Comparison of ENCODE assay signal across 8 cellular contexts in the genomic region with DNA sequence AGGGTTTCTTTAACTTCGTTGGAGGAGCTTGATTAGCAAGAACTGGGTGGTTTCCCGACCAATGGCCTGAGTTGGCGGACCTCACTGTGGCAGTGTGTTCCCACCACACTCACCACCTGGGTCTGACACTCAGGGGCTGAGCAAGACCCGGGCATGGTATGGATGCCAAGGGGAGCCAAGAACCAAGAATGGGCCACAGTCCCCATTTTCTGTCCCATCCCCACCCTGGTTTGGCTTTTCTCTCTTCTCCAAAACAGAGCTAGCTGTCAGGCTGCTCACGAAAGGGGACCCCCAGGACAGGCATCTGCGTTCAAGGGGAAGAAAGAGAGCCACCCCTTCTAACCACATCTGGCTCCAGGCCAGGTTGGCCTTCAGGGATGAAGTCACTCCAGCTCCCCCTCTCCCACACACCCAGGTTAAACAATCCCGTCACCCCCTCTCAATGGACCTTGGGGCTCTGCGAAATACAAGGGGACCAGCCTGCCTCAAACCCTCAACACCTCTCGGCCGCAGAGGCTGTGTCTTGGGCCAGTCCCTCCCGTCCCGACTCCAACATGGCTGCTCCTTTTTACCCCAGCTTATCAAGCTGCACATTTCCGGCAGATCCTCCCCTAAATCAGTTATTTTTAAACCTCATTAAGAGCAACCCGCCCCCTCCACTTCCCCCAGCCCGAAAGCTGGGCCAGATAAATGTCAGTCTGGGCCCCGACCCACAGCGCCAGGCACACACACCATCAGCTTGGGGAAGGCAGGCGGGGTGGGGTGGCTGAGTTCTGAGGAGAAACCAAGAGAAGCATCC. TPM values are rescaled to one million over a fixed set of nuclear protein-coding genes. Genes with fewer than 3 reads are reported as not detected.
DNase-seq lines count a peak whose midpoint lies in the region; ATAC-seq, FAIRE-seq and TF ChIP-seq lines count a peak whose summit lies in the region.

No MANE protein-coding gene starts in this region.

- H3K4me3 ChIP-seq in BLaER1 treated with 17β-estradiol and CSF1 and Interleukin-3, amounts not matched to agents 10 nM and 100 nM, result peak overlapping the region; percentile 83 to 100 (median 94); a peak in 16 of 20 replicates
- H3K4me3 ChIP-seq in K562 (peak overlapping the region; percentile 72), muscle layer of colon (ENCODE audit: low read depth in 1 of 2, low read length in 2 of 2) (peak overlapping the region in 1 of 2 donors; percentile 49)

- FAIRE-seq in K562 (lab: Jason Lieb, UNC), result peak; percentile 48

- 13% methylated on average over 17 of the region's 18 CpGs for WGBS in K562 (ENCODE audit: insufficient coverage, low coverage, missing lambda C conversion rate)

- TSS peak; percentile 14 for BruUV-seq in K562 (replicated peaks; lab: Mats Ljungman, UMichigan)

- H3K9me1 ChIP-seq in K562 (ENCODE audit: control insufficient read depth, insufficient read depth, low read length), result peaks cover 12% of the 10 kb centered on the region

- TF ChIP-seq RAD21 in K562 (CRISPR knock-in tag; conservative IDR thresholded peaks at IDR 0.05 in 1 of 2, IDR thresholded peaks at IDR 0.05 in 1 of 2), result no peak

- no peak for TF ChIP-seq POLR2A in K562 (conservative IDR thresholded peaks at IDR 0.05)

- ATAC-seq in K562 (peak; percentile 2), GM19455 (IDR thresholded peaks at IDR 0.05; ENCODE audit: unreplicated experiment) (no peak)

- DNase-seq in KG1 (lab: John Stamatoyannopoulos, UW) (peak; percentile 61), K562 (ENCODE audit: extremely low read depth in 1 of 4, low spot score in 3 of 4) (peak; percentile 52 to 83 (median 67)), NCI-H187 treated with DMSO at 0.1 percent for 48 hours (lab: John Stamatoyannopoulos, UW) (no peak), NCI-H2107 (lab: John Stamatoyannopoulos, UW) (no peak)
- DNase-seq in activated CD4-positive, CD25-positive, alpha-beta regulatory T cell treated with anti-CD3 and anti-CD28 coated beads, Interleukin-2, amount 50 U/mL, for 72 hours, result no peak

- H3K9ac ChIP-seq in BLaER1 treated with 17β-estradiol and CSF1 and Interleukin-3, amounts not matched to agents 10 nM and 100 nM, result peak overlapping the region; percentile 89 to 99 (median 97); a peak in 21 of 22 replicates
- peak overlapping the region; percentile 93 to 99 for H3K9ac ChIP-seq in K562 (ENCODE audit: insufficient read depth in 1 of 2, low read depth in 2 of 2, low read length in 2 of 2)
- peak overlapping the region; percentile 97 for H3K9ac ChIP-seq in muscle layer of colon (ENCODE audit: low read length)

- H3K79me2 ChIP-seq in K562 (ENCODE audit: control insufficient read depth, insufficient read depth, low read length), result peaks cover 62% of the 10 kb centered on the region

- in situ Hi-C loops in K562 (cut with MboI), result no loop called here

- no peak overlapping the region for H2AFZ ChIP-seq in K562 (ENCODE audit: low read depth, low read length)

- no peak for TF ChIP-seq CTCF in K562 (IDR thresholded peaks at IDR 0.05 in 2 of 3, conservative IDR thresholded peaks at IDR 0.05 in 1 of 3; ENCODE audit: insufficient read depth in 2 of 3, low read depth in 1 of 3, low read length in 3 of 3)

- H3K4me2 ChIP-seq in BLaER1 treated with 17β-estradiol and CSF1 and Interleukin-3, amounts not matched to agents 10 nM and 100 nM, result peak overlapping the region; percentile 83 to 99 (median 97)
- H3K4me2 ChIP-seq in K562 (ENCODE audit: insufficient read depth, low read length), result peak overlapping the region; percentile 94

- H3K9me3 ChIP-seq in BLaER1 treated with 17β-estradiol and CSF1 and Interleukin-3, amounts not matched to agents 10 nM and 100 nM (replicated peaks in 1 of 11), result no peaks in the 10 kb centered on the region
- H3K9me3 ChIP-seq in K562 (replicated peaks; ENCODE audit: control insufficient read depth, insufficient read depth, low read depth, low read length) (no peaks in the 10 kb centered on the region), muscle layer of colon (ENCODE audit: low read length) (no peaks in the 10 kb centered on the region)

- peaks cover 36 to 62% (median 46%) of the 10 kb centered on the region in 11 experiments for H3K36me3 ChIP-seq in BLaER1 treated with 17β-estradiol and CSF1 and Interleukin-3, amounts not matched to agents 10 nM and 100 nM
- peaks cover 61% of the 10 kb centered on the region for H3K36me3 ChIP-seq in K562 (ENCODE audit: control insufficient read depth, insufficient read depth, low read length)
- H3K36me3 ChIP-seq in muscle layer of colon (ENCODE audit: insufficient read depth, low read length), result peaks cover 32% of the 10 kb centered on the region

- TF ChIP-seq EP300 in K562 (IDR thresholded peaks at IDR 0.05; ENCODE audit: low read length), result peak; percentile 53; the same call in 1 of the 2 replicates

- peaks cover 63 to 81% (median 76%) of the 10 kb centered on the region in 10 experiments for H3K4me1 ChIP-seq in BLaER1 treated with 17β-estradiol and CSF1 and Interleukin-3, amounts not matched to agents 10 nM and 100 nM
- H3K4me1 ChIP-seq in K562 (replicated peaks in 1 of 2; ENCODE audit: control insufficient read depth in 2 of 2, insufficient read depth in 2 of 2, low read length in 2 of 2), result peaks cover 24 to 48% of the 10 kb centered on the region in 2 experiments
- H3K4me1 ChIP-seq in muscle layer of colon (ENCODE audit: insufficient read depth, low read length), result peaks cover 17% of the 10 kb centered on the region

- intact Hi-C loops in K562 (cut with micrococcal nuclease), result loop anchor here (10.0 kb wide), 2 partner anchors 87 to 343 kb away; a partner anchor contains a TSS

- peaks cover 50 to 79% (median 71%) of the 10 kb centered on the region in 11 experiments for H4K20me1 ChIP-seq in BLaER1 treated with 17β-estradiol and CSF1 and Interleukin-3, amounts not matched to agents 10 nM and 100 nM
- H4K20me1 ChIP-seq in K562 (replicated peaks; ENCODE audit: control insufficient read depth, insufficient read depth, low read length), result peaks cover 39% of the 10 kb centered on the region; the same call in 1 of the 2 replicates

- CTCF ChIA-PET in K562 (lab: Yijun Ruan, JAX; ENCODE audit: low intra/inter-chr PET ratio), result no interaction called here

- no peaks in the 10 kb centered on the region for H3K27me3 ChIP-seq in BLaER1 treated with 17β-estradiol and CSF1 and Interleukin-3, amounts not matched to agents 10 nM and 100 nM
- H3K27me3 ChIP-seq in K562 (ENCODE audit: control insufficient read depth in 2 of 2, insufficient read depth in 2 of 2, low read length in 2 of 2), result no peaks in the 10 kb centered on the region
- H3K27me3 ChIP-seq in muscle layer of colon (ENCODE audit: control insufficient read depth in 1 of 2, insufficient read depth in 2 of 2, low read length in 2 of 2), result no peaks in the 10 kb centered on the region

- H3K27ac ChIP-seq in BLaER1 treated with 17β-estradiol and CSF1 and Interleukin-3, amounts not matched to agents 10 nM and 100 nM, result peak overlapping the region; percentile 90 to 99 (median 97); a peak in 20 of 22 replicates
- H3K27ac ChIP-seq in K562 (ENCODE audit: extremely low read depth, low read depth, low read length), result peak overlapping the region; percentile 100
- peak overlapping the region; percentile 97 for H3K27ac ChIP-seq in muscle layer of colon (ENCODE audit: low read depth, low read length)

- POLR2A ChIA-PET in K562 (lab: Yijun Ruan, JAX), result interaction anchor here (0.6 to 4.2 kb wide), 9 partner anchors 6 to 492 kb away, joined by 3 to 35 read pairs (median 4); no protein-coding TSS in a partner anchor

RNA-seq across cellular contexts. Expression of a gene that starts 3.4 kb away (rescaled TPM):
- total RNA-seq in K562 (2011; cell fraction: chromatin; rRNA removed; ENCODE audit: low replicate concordance), result 38.5 and 101 TPM in 2 replicates
- total RNA-seq in K562 (2011; cell fraction: nucleolus; rRNA removed), result 100 and 103 TPM in 2 replicates
- total RNA-seq in K562 (2011; cell fraction: nucleoplasm; rRNA removed), result 95.8 and 128 TPM in 2 replicates
- total RNA-seq in K562 (2014; rRNA removed) (456 and 502 TPM in 2 replicates), K562 (2014; rRNA removed; fragmentation: Illumina TruSeq; extraction: Trizol) (180 and 192 TPM in 2 replicates), K562 (2015; rRNA removed; fragmentation: Illumina TruSeq; extraction: Trizol) (247 and 249 TPM in 2 replicates), K562 (2021) (498 and 506 TPM in 2 replicates)
- polyA plus RNA-seq in K562 (2011; rRNA removed) (414 and 518 TPM in 2 replicates), K562 (2014; fragmentation: Illumina TruSeq; extraction: Trizol) (565 and 573 TPM in 2 replicates), K562 (2014; fragmentation: Nextera tagmentation; extraction: Ambion mirVana) (100 to 1,000 TPM; 334 to 683 TPM), K562 (2014; rRNA removed) (455 and 456 TPM in 2 replicates)
- polyA plus RNA-seq in K562 (2011; cell fraction: cytosol; rRNA removed), result 883 and 1,031 TPM in 2 replicates
- 273 and 355 TPM in 2 replicates for polyA plus RNA-seq in K562 (2011; cell fraction: nucleus; rRNA removed)
- 571 and 615 TPM in 2 replicates for polyA plus RNA-seq in K562 (2012)
- 196 and 205 TPM in 2 replicates for polyA minus RNA-seq in K562 (2011; rRNA and poly(A)+ RNA removed)
- polyA minus RNA-seq in K562 (2011; cell fraction: cytosol; rRNA and poly(A)+ RNA removed), result 239 and 243 TPM in 2 replicates
- 47.4 and 74.8 TPM in 2 replicates for polyA minus RNA-seq in K562 (2011; cell fraction: nucleus; rRNA and poly(A)+ RNA removed)

RNA-seq across cellular contexts. Expression of a gene that starts 21.9 kb away (rescaled TPM):
- 1.8 and 2.4 TPM in 2 replicates for total RNA-seq in K562 (2011; cell fraction: chromatin; rRNA removed; ENCODE audit: low replicate concordance)
- total RNA-seq in K562 (2011; cell fraction: nucleolus; rRNA removed), result 0.33 and 1.1 TPM in 2 replicates
- 1.2 and 2.4 TPM in 2 replicates for total RNA-seq in K562 (2011; cell fraction: nucleoplasm; rRNA removed)
- total RNA-seq in K562 (2014; rRNA removed), result 1.2 and 1.5 TPM in 2 replicates
- 1.2 and 1.7 TPM in 2 replicates for total RNA-seq in K562 (2014; rRNA removed; fragmentation: Illumina TruSeq; extraction: Trizol)
- 0.94 and 1.4 TPM in 2 replicates for total RNA-seq in K562 (2015; rRNA removed; fragmentation: Illumina TruSeq; extraction: Trizol)
- 0.72 and 1.6 TPM in 2 replicates for total RNA-seq in K562 (2021)
- polyA plus RNA-seq in K562 (2011; rRNA removed), result 0.85 and 1.5 TPM in 2 replicates
- polyA plus RNA-seq in K562 (2011; cell fraction: cytosol; rRNA removed), result 0.43 and 0.59 TPM in 2 replicates
- polyA plus RNA-seq in K562 (2011; cell fraction: nucleus; rRNA removed), result 0.97 and 1.1 TPM in 2 replicates
- 0.91 and 1.0 TPM in 2 replicates for polyA plus RNA-seq in K562 (2012)
- 1.6 and 2.0 TPM in 2 replicates for polyA plus RNA-seq in K562 (2014; fragmentation: Illumina TruSeq; extraction: Trizol)
- polyA plus RNA-seq in K562 (2014; fragmentation: Nextera tagmentation; extraction: Ambion mirVana), result 1 to 10 TPM in 1 of 2 experiments, under 1 TPM in 1; 0.65 to 1.3 TPM
- 1.0 and 2.4 TPM in 2 replicates for polyA plus RNA-seq in K562 (2014; rRNA removed)
- polyA minus RNA-seq in K562 (2011; rRNA and poly(A)+ RNA removed), result 1.6 and 1.8 TPM in 2 replicates
- 0.48 and 0.91 TPM in 2 replicates for polyA minus RNA-seq in K562 (2011; cell fraction: cytosol; rRNA and poly(A)+ RNA removed)
- 0.40 and 0.89 TPM in 2 replicates for polyA minus RNA-seq in K562 (2011; cell fraction: nucleus; rRNA and poly(A)+ RNA removed)

RNA-seq across cellular contexts. Expression of a gene that starts 23.5 kb away (rescaled TPM):
- total RNA-seq in K562 (2011; cell fraction: chromatin; rRNA removed; ENCODE audit: low replicate concordance), result 0.28 TPM in 1 of 2 replicates, not detected in the other
- 0.13 and 0.17 TPM in 2 replicates for total RNA-seq in K562 (2011; cell fraction: nucleolus; rRNA removed)
- 0.15 and 0.29 TPM in 2 replicates for total RNA-seq in K562 (2011; cell fraction: nucleoplasm; rRNA removed)
- total RNA-seq in K562 (2014; rRNA removed) (0.09 and 0.24 TPM in 2 replicates), K562 (2014; rRNA removed; fragmentation: Illumina TruSeq; extraction: Trizol) (0.04 TPM in 1 of 2 replicates, not detected in the other), K562 (2015; rRNA removed; fragmentation: Illumina TruSeq; extraction: Trizol) (0.04 and 0.08 TPM in 2 replicates), K562 (2021) (0.29 and 0.34 TPM in 2 replicates)
- polyA plus RNA-seq in K562 (2011; rRNA removed) (0.03 and 0.09 TPM in 2 replicates), K562 (2014; fragmentation: Illumina TruSeq; extraction: Trizol) (0.19 and 0.22 TPM in 2 replicates), K562 (2014; fragmentation: Nextera tagmentation; extraction: Ambion mirVana) (under 1 TPM in 1 of 2 experiments, not detected in 1; 0.04 TPM), K562 (2014; rRNA removed) (0.25 and 0.31 TPM in 2 replicates)
- polyA plus RNA-seq in K562 (2011; cell fraction: cytosol; rRNA removed), result 0.07 and 0.12 TPM in 2 replicates
- 0.38 TPM in 2 replicates for polyA plus RNA-seq in K562 (2011; cell fraction: nucleus; rRNA removed)
- 0.18 and 0.26 TPM in 2 replicates for polyA plus RNA-seq in K562 (2012)
- polyA minus RNA-seq in K562 (2011; rRNA and poly(A)+ RNA removed), result 0.07 TPM in 1 of 2 replicates, not detected in the other
- polyA minus RNA-seq in K562 (2011; cell fraction: cytosol; rRNA and poly(A)+ RNA removed), result 0.19 TPM in 1 of 2 replicates, not detected in the other
- polyA minus RNA-seq in K562 (2011; cell fraction: nucleus; rRNA and poly(A)+ RNA removed), result 0.11 and 0.13 TPM in 2 replicates

RNA-seq across cellular contexts. Expression of a gene that starts 32.1 kb away (rescaled TPM):
- not detected in 2 replicates for total RNA-seq in K562 (2011; cell fraction: chromatin; rRNA removed; ENCODE audit: low replicate concordance)
- total RNA-seq in K562 (2011; cell fraction: nucleolus; rRNA removed), result not detected in 2 replicates
- not detected in 2 replicates for total RNA-seq in K562 (2011; cell fraction: nucleoplasm; rRNA removed)
- not detected in 2 replicates for total RNA-seq in K562 (2014; rRNA removed)
- not detected in 2 replicates for total RNA-seq in K562 (2014; rRNA removed; fragmentation: Illumina TruSeq; extraction: Trizol)
- not detected in 2 replicates for total RNA-seq in K562 (2015; rRNA removed; fragmentation: Illumina TruSeq; extraction: Trizol)
- not detected in 2 replicates for total RNA-seq in K562 (2021)
- polyA plus RNA-seq in K562 (2011; rRNA removed), result 0.13 TPM in 1 of 2 replicates, not detected in the other
- not detected in 2 replicates for polyA plus RNA-seq in K562 (2011; cell fraction: cytosol; rRNA removed)
- not detected in 2 replicates for polyA plus RNA-seq in K562 (2011; cell fraction: nucleus; rRNA removed)
- 0.19 TPM in 1 of 2 replicates, not detected in the other for polyA plus RNA-seq in K562 (2012)
- polyA plus RNA-seq in K562 (2014; fragmentation: Illumina TruSeq; extraction: Trizol), result 0.25 TPM in 1 of 2 replicates, not detected in the other
- polyA plus RNA-seq in K562 (2014; fragmentation: Nextera tagmentation; extraction: Ambion mirVana), result under 1 TPM in 1 of 2 experiments, not detected in 1; 0.21 TPM
- polyA plus RNA-seq in K562 (2014; rRNA removed), result not detected in 2 replicates
- not detected in 2 replicates for polyA minus RNA-seq in K562 (2011; rRNA and poly(A)+ RNA removed)
- not detected in 2 replicates for polyA minus RNA-seq in K562 (2011; cell fraction: cytosol; rRNA and poly(A)+ RNA removed)
- polyA minus RNA-seq in K562 (2011; cell fraction: nucleus; rRNA and poly(A)+ RNA removed), result not detected in 2 replicates

RNA-seq across cellular contexts. Expression of a gene that starts 59.4 kb away (rescaled TPM):
- total RNA-seq in K562 (2011; cell fraction: chromatin; rRNA removed; ENCODE audit: low replicate concordance), result not detected in 2 replicates
- not detected in 2 replicates for total RNA-seq in K562 (2011; cell fraction: nucleolus; rRNA removed)
- total RNA-seq in K562 (2011; cell fraction: nucleoplasm; rRNA removed), result not detected in 2 replicates
- total RNA-seq in K562 (2014; rRNA removed) (not detected in 2 replicates), K562 (2014; rRNA removed; fragmentation: Illumina TruSeq; extraction: Trizol) (not detected in 2 replicates), K562 (2015; rRNA removed; fragmentation: Illumina TruSeq; extraction: Trizol) (not detected in 2 replicates), K562 (2021) (not detected in 2 replicates)
- polyA plus RNA-seq in K562 (2011; rRNA removed) (0.05 TPM in 1 of 2 replicates, not detected in the other), K562 (2014; fragmentation: Illumina TruSeq; extraction: Trizol) (not detected in 2 replicates), K562 (2014; fragmentation: Nextera tagmentation; extraction: Ambion mirVana) (not detected), K562 (2014; rRNA removed) (not detected in 2 replicates)
- 0.07 TPM in 1 of 2 replicates, not detected in the other for polyA plus RNA-seq in K562 (2011; cell fraction: cytosol; rRNA removed)
- polyA plus RNA-seq in K562 (2011; cell fraction: nucleus; rRNA removed), result 0.10 TPM in 1 of 2 replicates, not detected in the other
- polyA plus RNA-seq in K562 (2012), result not detected in 2 replicates
- polyA minus RNA-seq in K562 (2011; rRNA and poly(A)+ RNA removed), result not detected in 2 replicates
- polyA minus RNA-seq in K562 (2011; cell fraction: cytosol; rRNA and poly(A)+ RNA removed), result not detected in 2 replicates
- not detected in 2 replicates for polyA minus RNA-seq in K562 (2011; cell fraction: nucleus; rRNA and poly(A)+ RNA removed)

Comparison
In these comparisons a context has a peak if more than half of its experiments do, and no peak if none do; other contexts are left out.
1. DNase-seq: peak in KG1 (single experiment) and K562 (4 of 4); none in NCI-H187 treated with DMSO at 0.1 percent for 48 hours (single experiment), activated CD4-positive, CD25-positive, alpha-beta regulatory T cell treated with anti-CD3 and anti-CD28 coated beads, Interleukin-2, amount 50 U/mL, for 72 hours (single experiment) and NCI-H2107 (single experiment).
2. Peak in every context shown above with its lines, with median percentiles within 50 percentile points of each other: H3K27ac ChIP-seq and H3K9ac ChIP-seq.